Comparison of ENCODE assay signal across 19 cellular contexts in genomic region chr12:121034906-121035305, GRCh38. TPM values are rescaled to one million over a fixed set of nuclear protein-coding genes. Genes with fewer than 3 reads are reported as not detected.
DNase-seq lines count a peak whose midpoint lies in the region; ATAC-seq and TF ChIP-seq lines count a peak whose summit lies in the region.
"Had no signal": no experiment of that assay in that cellular context is flagged by ENCODE, and none has a peak within 500 bp of the region (broad histone marks: within the 10 kb centered on the region; RNA-seq: fewer than 3 reads in every experiment).

No MANE protein-coding gene starts in this region.

- no peak for ATAC-seq in CD4-positive, alpha-beta T cell (ENCODE audit: poor library complexity)
- ATAC-seq in activated T-helper 17 cell treated with anti-CD3 and anti-CD28 coated beads, Interleukin-2, amount 50 U/mL, for 72 hours (replicated peaks): no peak
- no peak for ATAC-seq in naive thymus-derived CD8-positive, alpha-beta T cell
- no peak for ATAC-seq in HG03139 (IDR thresholded peaks at IDR 0.05; ENCODE audit: unreplicated experiment)
- ATAC-seq: stimulated activated memory B cell treated with anti-CD40 and anti-IgM and Interleukin-4, amounts not matched to agents 10 μg/mL and 1 μg/mL and 100 μg/mL, for 72 hours had no signal

- CTCF ChIA-PET in CD4-positive, alpha-beta T cell (lab: Charles Lee): interaction anchor here (1.9 to 2.6 kb wide), 2 partner anchors 26 to 61 kb away, joined by 4 to 15 read pairs; no protein-coding TSS in a partner anchor
- CTCF ChIA-PET in OCI-LY7 (lab: Charles Lee; ENCODE audit: unreplicated experiment): no interaction called here

- H3K9me2 ChIP-seq in OCI-LY7 (ENCODE audit: insufficient read depth, low read length): no peaks in the 10 kb centered on the region

- intact Hi-C loops in CD4-positive, alpha-beta T cell (cut with DNase I, micrococcal nuclease): no loop called here
- intact Hi-C loops in OCI-LY7 (cut with micrococcal nuclease; ENCODE audit: unreplicated experiment): no loop called here

- H3K9me3 Mint-ChIP-seq in CD4-positive, alpha-beta T cell: no peaks in the 10 kb centered on the region
- no peaks in the 10 kb centered on the region for H3K9me3 Mint-ChIP-seq in activated T-helper 17 cell treated with anti-CD3 and anti-CD28 coated beads, Interleukin-2, amount 50 U/mL, for 72 hours
- no peaks in the 10 kb centered on the region for H3K9me3 Mint-ChIP-seq in naive thymus-derived CD8-positive, alpha-beta T cell
- H3K9me3 Mint-ChIP-seq: stimulated activated memory B cell treated with anti-CD40 and anti-IgM and Interleukin-4, amounts not matched to agents 10 μg/mL and 1 μg/mL and 100 μg/mL, for 72 hours had no signal

- DNase-seq in CD4-positive, alpha-beta T cell: no peak
- DNase-seq in Daoy (ENCODE audit: low read depth) (peak; percentile 41), OCI-LY7 (ENCODE audit: low spot score) (no peak), tibial nerve (ENCODE audit: low spot score in 2 of 2) (no peak)
- DNase-seq in naive thymus-derived CD8-positive, alpha-beta T cell: no peak
- DNase-seq: anterior cingulate cortex; EL; glutamatergic neuron; mesenchymal stem cell; NCI-H1048; NCI-H2171; NK-92 treated with Interleukin-12 subunit alpha and Interleukin-12 subunit beta, amount 100 ng/mL, for 24 hours; Right ventricle myocardium superior had no signal

- peaks cover 45% of the 10 kb centered on the region for H3K36me3 Mint-ChIP-seq in CD4-positive, alpha-beta T cell (ENCODE audit: low read depth)
- peaks cover 7% of the 10 kb centered on the region for H3K36me3 Mint-ChIP-seq in activated T-helper 17 cell treated with anti-CD3 and anti-CD28 coated beads, Interleukin-2, amount 50 U/mL, for 72 hours (ENCODE audit: low read depth)
- H3K36me3 Mint-ChIP-seq in naive thymus-derived CD8-positive, alpha-beta T cell: peaks cover 0 to 10% (median 4%) of the 10 kb centered on the region in 3 donors
- H3K36me3 Mint-ChIP-seq: stimulated activated memory B cell treated with anti-CD40 and anti-IgM and Interleukin-4, amounts not matched to agents 10 μg/mL and 1 μg/mL and 100 μg/mL, for 72 hours had no signal

- no peaks in the 10 kb centered on the region for H3K27me3 Mint-ChIP-seq in CD4-positive, alpha-beta T cell
- no peaks in the 10 kb centered on the region for H3K27me3 Mint-ChIP-seq in activated T-helper 17 cell treated with anti-CD3 and anti-CD28 coated beads, Interleukin-2, amount 50 U/mL, for 72 hours
- H3K27me3 Mint-ChIP-seq in naive thymus-derived CD8-positive, alpha-beta T cell: no peaks in the 10 kb centered on the region

- H4K20me1 ChIP-seq in OCI-LY7 (ENCODE audit: insufficient read depth, low read length): no peaks in the 10 kb centered on the region
- H4K20me1 ChIP-seq: BLaER1 treated with 17β-estradiol and CSF1 and Interleukin-3, amounts not matched to agents 10 nM and 100 nM had no signal

- no peak overlapping the region for H3K4me3 ChIP-seq in OCI-LY7 (ENCODE audit: low read depth, low read length, poor library complexity, severe bottlenecking)
- no peak overlapping the region for H3K4me3 ChIP-seq in tibial nerve
- H3K4me3 ChIP-seq: BLaER1 treated with 17β-estradiol and CSF1 and Interleukin-3, amounts not matched to agents 10 nM and 100 nM; vagina had no signal

- H3K4me1 ChIP-seq in OCI-LY7 (ENCODE audit: insufficient read depth, low read length, poor library complexity, severe bottlenecking) (peaks cover 11% of the 10 kb centered on the region), tibial nerve (peaks cover 0 to 13% (median 7%) of the 10 kb centered on the region in 4 donors)

- no peak overlapping the region for H2AFZ ChIP-seq in OCI-LY7 (ENCODE audit: low read length)

- 78 to 89% methylated on average over 7 of the region's 7 CpGs for WGBS in tibial nerve, 2 donors

- TF ChIP-seq CTCF in CD4-positive, alpha-beta T cell (IDR thresholded peaks at IDR 0.05): no peak
- TF ChIP-seq CTCF in OCI-LY7 (conservative IDR thresholded peaks at IDR 0.05; ENCODE audit: low read length) (no peak), tibial nerve (IDR thresholded peaks at IDR 0.05) (no peak)

- no TSS peak for BruUV-seq in OCI-LY7 (replicated peaks; lab: Mats Ljungman, UMichigan)

- H3K27ac Mint-ChIP-seq in CD4-positive, alpha-beta T cell: peak overlapping the region; percentile 89
- H3K27ac Mint-ChIP-seq in activated T-helper 17 cell treated with anti-CD3 and anti-CD28 coated beads, Interleukin-2, amount 50 U/mL, for 72 hours: peak overlapping the region; percentile 86
- H3K27ac Mint-ChIP-seq in naive thymus-derived CD8-positive, alpha-beta T cell: peak overlapping the region; percentile 35 to 95 (median 87)
- H3K27ac Mint-ChIP-seq: stimulated activated memory B cell treated with anti-CD40 and anti-IgM and Interleukin-4, amounts not matched to agents 10 μg/mL and 1 μg/mL and 100 μg/mL, for 72 hours had no signal

- peak overlapping the region; percentile 75 for H3K4me3 Mint-ChIP-seq in CD4-positive, alpha-beta T cell
- peak overlapping the region; percentile 76 for H3K4me3 Mint-ChIP-seq in activated T-helper 17 cell treated with anti-CD3 and anti-CD28 coated beads, Interleukin-2, amount 50 U/mL, for 72 hours
- H3K4me3 Mint-ChIP-seq in naive thymus-derived CD8-positive, alpha-beta T cell: peak overlapping the region in 9 of 10 donors; percentile 25 to 75 (median 60)
- H3K4me3 Mint-ChIP-seq: stimulated activated memory B cell treated with anti-CD40 and anti-IgM and Interleukin-4, amounts not matched to agents 10 μg/mL and 1 μg/mL and 100 μg/mL, for 72 hours had no signal

- peaks cover 52% of the 10 kb centered on the region for H3K4me1 Mint-ChIP-seq in CD4-positive, alpha-beta T cell (ENCODE audit: low read depth)
- peaks cover 34% of the 10 kb centered on the region for H3K4me1 Mint-ChIP-seq in activated T-helper 17 cell treated with anti-CD3 and anti-CD28 coated beads, Interleukin-2, amount 50 U/mL, for 72 hours
- peaks cover 26 to 63% (median 58%) of the 10 kb centered on the region in 4 donors for H3K4me1 Mint-ChIP-seq in naive thymus-derived CD8-positive, alpha-beta T cell

- POLR2A ChIA-PET in CD4-positive, alpha-beta T cell (lab: Charles Lee): interaction anchor here (1.9 kb wide), 1 partner anchor 14 kb away, joined by 4 read pairs; no protein-coding TSS in a partner anchor
- POLR2A ChIA-PET in naive thymus-derived CD8-positive, alpha-beta T cell (lab: Charles Lee): no interaction called here
- POLR2A ChIA-PET in OCI-LY7 (lab: Charles Lee): interaction anchor here (0.6 to 0.7 kb wide), 2 partner anchors 18 to 27 kb away, joined by 3 read pairs; no protein-coding TSS in a partner anchor

- no peaks in the 10 kb centered on the region for H3K27me3 ChIP-seq in CD4-positive, alpha-beta T cell (ENCODE audit: control insufficient read depth, insufficient read depth, low read length)
- no peaks in the 10 kb centered on the region for H3K27me3 ChIP-seq in tibial nerve
- H3K27me3 ChIP-seq: BLaER1 treated with 17β-estradiol and CSF1 and Interleukin-3, amounts not matched to agents 10 nM and 100 nM; vagina had no signal

- H3K36me3 ChIP-seq in OCI-LY7 (ENCODE audit: insufficient read depth, low read length): no peaks in the 10 kb centered on the region
- H3K36me3 ChIP-seq in tibial nerve: no peaks in the 10 kb centered on the region
- H3K36me3 ChIP-seq: BLaER1 treated with 17β-estradiol and CSF1 and Interleukin-3, amounts not matched to agents 10 nM and 100 nM; vagina had no signal

- H3K27ac ChIP-seq in CD4-positive, alpha-beta T cell (ENCODE audit: low read depth, low read length): peak overlapping the region; percentile 29
- no peak overlapping the region for H3K27ac ChIP-seq in OCI-LY7 (ENCODE audit: low read depth, low read length, poor library complexity, severe bottlenecking)
- no peak overlapping the region for H3K27ac ChIP-seq in tibial nerve
- H3K27ac ChIP-seq: vagina had no signal

- H3K9me3 ChIP-seq in CD4-positive, alpha-beta T cell (ENCODE audit: control insufficient read depth, low read length): no peaks in the 10 kb centered on the region
- no peaks in the 10 kb centered on the region for H3K9me3 ChIP-seq in OCI-LY7 (ENCODE audit: low read length)
- H3K9me3 ChIP-seq in tibial nerve: no peaks in the 10 kb centered on the region
- H3K9me3 ChIP-seq: BLaER1 treated with 17β-estradiol and CSF1 and Interleukin-3, amounts not matched to agents 10 nM and 100 nM; vagina had no signal

- no peak overlapping the region for H3K4me2 ChIP-seq in OCI-LY7 (ENCODE audit: low read length)

- H3K79me2 ChIP-seq in OCI-LY7 (ENCODE audit: insufficient read depth, low read depth, low read length): no peaks in the 10 kb centered on the region

- no peak for TF ChIP-seq POLR2A in tibial nerve (IDR thresholded peaks at IDR 0.05)

- TF ChIP-seq EP300 in tibial nerve (IDR thresholded peaks at IDR 0.05): no peak

RNA-seq across cellular contexts. Expression of gene OASL, which starts 4.1 kb away (rescaled TPM):
- 10 to 100 TPM; 33.0 to 34.7 TPM for total RNA-seq in CD4-positive, alpha-beta T cell
- 29.6 and 38.7 TPM in 2 replicates for total RNA-seq in Daoy (2014; rRNA removed; shearing (Covaris generic))
- 1 to 10 TPM; 4.0 to 5.2 TPM for total RNA-seq in activated T-helper 17 cell treated with anti-CD3 and anti-CD28 coated beads, Interleukin-2, amount 50 U/mL, for 72 hours
- total RNA-seq in naive thymus-derived CD8-positive, alpha-beta T cell: 1 to 10 TPM; 1.6 to 1.9 TPM
- polyA plus RNA-seq in naive thymus-derived CD8-positive, alpha-beta T cell: 10 to 100 TPM in 1 of 3 donors, 1 to 10 TPM in 2; 1.9 to 11.2 (median 3.0) TPM
- 0.09 TPM in 1 of 2 replicates, not detected in the other for total RNA-seq in OCI-LY7 (2014; rRNA removed; shearing (Covaris generic))
- total RNA-seq in OCI-LY7 (2022) (0.25 TPM in 1 of 2 replicates, not detected in the other), tibial nerve (under 1 TPM in 2 of 4 donors, not detected in 2; 0.20 to 0.44 TPM)
- total RNA-seq: skeletal muscle tissue had no signal

RNA-seq across cellular contexts. Expression of gene C12orf43, which starts 18.6 kb away (rescaled TPM):
- total RNA-seq in CD4-positive, alpha-beta T cell: 10 to 100 TPM; 14.4 to 15.8 TPM
- total RNA-seq in Daoy (2014; rRNA removed; shearing (Covaris generic)): 17.6 and 21.8 TPM in 2 replicates
- total RNA-seq in activated T-helper 17 cell treated with anti-CD3 and anti-CD28 coated beads, Interleukin-2, amount 50 U/mL, for 72 hours: 10 to 100 TPM; 15.6 to 26.8 TPM
- total RNA-seq in naive thymus-derived CD8-positive, alpha-beta T cell: 10 to 100 TPM; 18.1 to 21.3 TPM
- 10 to 100 TPM; 23.4 to 26.0 (median 25.4) TPM for polyA plus RNA-seq in naive thymus-derived CD8-positive, alpha-beta T cell
- total RNA-seq in OCI-LY7 (2014; rRNA removed; shearing (Covaris generic)): 24.7 and 30.0 TPM in 2 replicates
- total RNA-seq in OCI-LY7 (2022) (18.0 and 21.4 TPM in 2 replicates), tibial nerve (10 to 100 TPM; 15.0 to 29.7 (median 20.6) TPM)

RNA-seq across cellular contexts. Expression of gene HNF1A, which starts 56.6 kb away (rescaled TPM):
- total RNA-seq in CD4-positive, alpha-beta T cell: not detected
- not detected in 2 replicates for total RNA-seq in Daoy (2014; rRNA removed; shearing (Covaris generic))
- total RNA-seq in activated T-helper 17 cell treated with anti-CD3 and anti-CD28 coated beads, Interleukin-2, amount 50 U/mL, for 72 hours: not detected
- not detected for total RNA-seq in naive thymus-derived CD8-positive, alpha-beta T cell
- not detected for polyA plus RNA-seq in naive thymus-derived CD8-positive, alpha-beta T cell
- not detected in 2 replicates for total RNA-seq in OCI-LY7 (2014; rRNA removed; shearing (Covaris generic))
- total RNA-seq in OCI-LY7 (2022) (not detected in 2 replicates), tibial nerve (not detected)
- total RNA-seq: Right ventricle myocardium superior, skeletal muscle tissue, vagina had no signal
